In the genomic region with DNA sequence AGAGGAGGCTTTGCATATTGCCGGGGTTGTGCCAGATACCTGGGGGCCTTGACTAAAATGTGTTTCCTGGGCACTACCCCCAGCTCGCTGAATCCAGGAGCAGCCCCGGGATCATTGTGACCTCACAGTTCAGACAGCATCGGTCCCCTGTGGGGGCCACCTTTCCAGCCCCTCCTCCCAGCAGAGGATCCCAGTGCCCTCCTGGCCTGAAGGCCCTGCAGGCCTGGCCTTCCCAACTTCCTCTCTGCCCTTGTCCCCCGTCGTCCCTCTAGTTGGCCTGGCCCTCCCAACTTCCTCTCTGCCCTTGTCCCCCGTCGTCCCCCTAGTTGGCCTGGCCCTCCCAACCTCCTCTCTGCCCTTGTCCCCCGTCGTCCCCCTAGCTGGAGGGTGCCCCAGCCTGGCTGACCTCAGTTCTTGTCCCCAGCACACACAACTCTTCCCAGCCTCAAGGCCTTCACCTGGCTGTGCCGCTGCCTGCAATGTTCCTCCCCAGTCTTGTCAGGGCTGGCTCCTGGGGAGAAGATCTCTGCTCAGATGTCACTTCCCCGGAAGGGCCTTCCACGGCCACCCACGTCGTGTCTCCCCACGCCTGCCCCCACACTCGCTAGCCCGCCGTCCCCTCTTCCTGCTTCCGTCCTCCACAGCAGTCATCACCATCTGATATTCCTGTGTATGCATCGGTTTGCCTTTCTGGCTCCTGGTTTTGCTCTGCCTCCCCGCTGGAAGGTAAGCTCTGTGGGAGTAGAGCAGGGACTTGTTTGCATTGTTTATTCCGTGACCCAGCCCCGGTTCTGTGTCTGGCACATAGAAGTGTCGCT, we compare ENCODE assay signal across 1 cellular context.
TF ChIP-seq lines count a peak whose summit lies in the region.

No MANE protein-coding gene starts in this region.

TF ChIP-seq in IMR-90, 13 proteins besides CTCF, POLR2A, EP300 and RAD21 (continued from another document):
- TF ChIP-seq MXI1 (IDR thresholded peaks at IDR 0.05; ENCODE audit: borderline replicate concordance, low read depth, low read length) = no peak
- TF ChIP-seq RFX5 (IDR thresholded peaks at IDR 0.05; ENCODE audit: low read depth, low read length) = no peak
- TF ChIP-seq NFE2L2 (IDR thresholded peaks at IDR 0.05; ENCODE audit: low read depth, low read length) = no peak
- TF ChIP-seq MAFK (IDR thresholded peaks at IDR 0.05; ENCODE audit: low read depth, low read length) = no peak
- no peak for TF ChIP-seq CHD1 (IDR thresholded peaks at IDR 0.05; ENCODE audit: low read depth, low read length)
- no peak for TF ChIP-seq SMC3 (IDR thresholded peaks at IDR 0.05; ENCODE audit: low read depth, low read length)
- TF ChIP-seq, protein P1, sequence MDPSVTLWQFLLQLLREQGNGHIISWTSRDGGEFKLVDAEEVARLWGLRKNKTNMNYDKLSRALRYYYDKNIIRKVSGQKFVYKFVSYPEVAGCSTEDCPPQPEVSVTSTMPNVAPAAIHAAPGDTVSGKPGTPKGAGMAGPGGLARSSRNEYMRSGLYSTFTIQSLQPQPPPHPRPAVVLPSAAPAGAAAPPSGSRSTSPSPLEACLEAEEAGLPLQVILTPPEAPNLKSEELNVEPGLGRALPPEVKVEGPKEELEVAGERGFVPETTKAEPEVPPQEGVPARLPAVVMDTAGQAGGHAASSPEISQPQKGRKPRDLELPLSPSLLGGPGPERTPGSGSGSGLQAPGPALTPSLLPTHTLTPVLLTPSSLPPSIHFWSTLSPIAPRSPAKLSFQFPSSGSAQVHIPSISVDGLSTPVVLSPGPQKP (IDR thresholded peaks at IDR 0.05; ENCODE audit: borderline replicate concordance, low read depth, low read length) = no peak
